Comparison of ENCODE assay signal across 2 cellular contexts in the genomic region with DNA sequence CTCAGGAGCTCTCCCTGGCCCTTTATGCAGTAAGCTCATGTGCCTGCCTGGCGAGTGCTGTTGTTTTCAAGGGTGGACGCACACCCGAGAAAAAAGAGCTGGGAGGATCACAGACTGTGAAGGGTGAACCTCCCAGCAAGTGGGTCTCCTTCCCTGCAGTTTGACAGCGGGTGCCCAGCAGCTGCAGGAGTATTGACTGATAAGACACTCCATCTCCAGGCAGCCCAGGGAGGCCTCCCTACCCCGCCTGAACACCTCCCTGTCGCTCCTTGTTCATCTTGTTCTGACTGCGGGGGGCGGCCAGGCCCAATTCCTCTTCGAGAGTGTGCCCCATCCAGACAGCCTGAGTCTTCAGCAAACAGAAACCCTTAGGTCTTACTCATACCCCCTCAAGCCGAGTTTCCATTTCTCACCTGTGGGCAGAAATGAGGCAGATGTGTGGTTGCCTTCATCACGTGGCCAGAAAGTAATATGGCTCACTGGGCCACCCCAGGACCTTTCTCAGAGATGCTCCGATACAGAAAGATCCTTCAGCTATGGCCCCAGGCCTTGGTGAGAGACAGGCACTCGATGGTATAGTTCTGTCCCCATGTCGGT.
TF ChIP-seq lines count a peak whose summit lies in the region.

No MANE protein-coding gene starts in this region.

TF ChIP-seq in IMR-90, 13 proteins besides CTCF, POLR2A, EP300 and RAD21:
- TF ChIP-seq NFE2L2 (IDR thresholded peaks at IDR 0.05; ENCODE audit: low read depth, low read length) (no peak), FOS (IDR thresholded peaks at IDR 0.05; ENCODE audit: low read depth, low read length) (no peak), CHD1 (IDR thresholded peaks at IDR 0.05; ENCODE audit: low read depth, low read length) (no peak), MAFK (IDR thresholded peaks at IDR 0.05; ENCODE audit: low read depth, low read length) (no peak), RFX5 (IDR thresholded peaks at IDR 0.05; ENCODE audit: low read depth, low read length) (no peak), SMC3 (IDR thresholded peaks at IDR 0.05; ENCODE audit: low read depth, low read length) (no peak), RCOR1 (IDR thresholded peaks at IDR 0.05; ENCODE audit: insufficient replicate concordance, low read length) (no peak)
- TF ChIP-seq, protein P1, sequence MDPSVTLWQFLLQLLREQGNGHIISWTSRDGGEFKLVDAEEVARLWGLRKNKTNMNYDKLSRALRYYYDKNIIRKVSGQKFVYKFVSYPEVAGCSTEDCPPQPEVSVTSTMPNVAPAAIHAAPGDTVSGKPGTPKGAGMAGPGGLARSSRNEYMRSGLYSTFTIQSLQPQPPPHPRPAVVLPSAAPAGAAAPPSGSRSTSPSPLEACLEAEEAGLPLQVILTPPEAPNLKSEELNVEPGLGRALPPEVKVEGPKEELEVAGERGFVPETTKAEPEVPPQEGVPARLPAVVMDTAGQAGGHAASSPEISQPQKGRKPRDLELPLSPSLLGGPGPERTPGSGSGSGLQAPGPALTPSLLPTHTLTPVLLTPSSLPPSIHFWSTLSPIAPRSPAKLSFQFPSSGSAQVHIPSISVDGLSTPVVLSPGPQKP (IDR thresholded peaks at IDR 0.05; ENCODE audit: borderline replicate concordance, low read depth, low read length): no peak
- TF ChIP-seq, protein P2, sequence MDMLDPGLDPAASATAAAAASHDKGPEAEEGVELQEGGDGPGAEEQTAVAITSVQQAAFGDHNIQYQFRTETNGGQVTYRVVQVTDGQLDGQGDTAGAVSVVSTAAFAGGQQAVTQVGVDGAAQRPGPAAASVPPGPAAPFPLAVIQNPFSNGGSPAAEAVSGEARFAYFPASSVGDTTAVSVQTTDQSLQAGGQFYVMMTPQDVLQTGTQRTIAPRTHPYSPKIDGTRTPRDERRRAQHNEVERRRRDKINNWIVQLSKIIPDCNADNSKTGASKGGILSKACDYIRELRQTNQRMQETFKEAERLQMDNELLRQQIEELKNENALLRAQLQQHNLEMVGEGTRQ (IDR thresholded peaks at IDR 0.05; ENCODE audit: low read depth, low read length): no peak
TF ChIP-seq in IMR-90: peak in this region for 0.

TF ChIP-seq in GM12878, 131 proteins besides CTCF, POLR2A, EP300 and RAD21:
- TF ChIP-seq MYB (IDR thresholded peaks at IDR 0.05; ENCODE audit: borderline replicate concordance, low read depth, low read length) (no peak), SUZ12 (IDR thresholded peaks at IDR 0.05; ENCODE audit: unreplicated experiment) (no peak), BMI1 (IDR thresholded peaks at IDR 0.05; ENCODE audit: borderline replicate concordance) (no peak), CUX1 (IDR thresholded peaks at IDR 0.05; ENCODE audit: insufficient replicate concordance, low read depth, low read length) (no peak), REST (IDR thresholded peaks at IDR 0.05; ENCODE audit: low read depth, low read length) (no peak), LARP7 (IDR thresholded peaks at IDR 0.05) (no peak), SPI1 (IDR thresholded peaks at IDR 0.05; ENCODE audit: borderline replicate concordance, insufficient read depth, low read depth, low read length) (no peak), GABPA (IDR thresholded peaks at IDR 0.05; ENCODE audit: low read depth) (no peak), SMAD5 (IDR thresholded peaks at IDR 0.05; ENCODE audit: low read depth) (no peak), RCOR1 (conservative IDR thresholded peaks at IDR 0.05; ENCODE audit: low read depth, low read length) (no peak), CBX3 (IDR thresholded peaks at IDR 0.05; ENCODE audit: borderline replicate concordance, low read depth) (no peak), ZSCAN29 (IDR thresholded peaks at IDR 0.05) (no peak), GATAD2B (conservative IDR thresholded peaks at IDR 0.05; ENCODE audit: low read depth) (no peak)
- TF ChIP-seq, protein P3, sequence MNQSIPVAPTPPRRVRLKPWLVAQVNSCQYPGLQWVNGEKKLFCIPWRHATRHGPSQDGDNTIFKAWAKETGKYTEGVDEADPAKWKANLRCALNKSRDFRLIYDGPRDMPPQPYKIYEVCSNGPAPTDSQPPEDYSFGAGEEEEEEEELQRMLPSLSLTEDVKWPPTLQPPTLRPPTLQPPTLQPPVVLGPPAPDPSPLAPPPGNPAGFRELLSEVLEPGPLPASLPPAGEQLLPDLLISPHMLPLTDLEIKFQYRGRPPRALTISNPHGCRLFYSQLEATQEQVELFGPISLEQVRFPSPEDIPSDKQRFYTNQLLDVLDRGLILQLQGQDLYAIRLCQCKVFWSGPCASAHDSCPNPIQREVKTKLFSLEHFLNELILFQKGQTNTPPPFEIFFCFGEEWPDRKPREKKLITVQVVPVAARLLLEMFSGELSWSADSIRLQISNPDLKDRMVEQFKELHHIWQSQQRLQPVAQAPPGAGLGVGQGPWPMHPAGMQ (IDR thresholded peaks at IDR 0.05; ENCODE audit: borderline replicate concordance): no peak
- TF ChIP-seq, protein P4, sequence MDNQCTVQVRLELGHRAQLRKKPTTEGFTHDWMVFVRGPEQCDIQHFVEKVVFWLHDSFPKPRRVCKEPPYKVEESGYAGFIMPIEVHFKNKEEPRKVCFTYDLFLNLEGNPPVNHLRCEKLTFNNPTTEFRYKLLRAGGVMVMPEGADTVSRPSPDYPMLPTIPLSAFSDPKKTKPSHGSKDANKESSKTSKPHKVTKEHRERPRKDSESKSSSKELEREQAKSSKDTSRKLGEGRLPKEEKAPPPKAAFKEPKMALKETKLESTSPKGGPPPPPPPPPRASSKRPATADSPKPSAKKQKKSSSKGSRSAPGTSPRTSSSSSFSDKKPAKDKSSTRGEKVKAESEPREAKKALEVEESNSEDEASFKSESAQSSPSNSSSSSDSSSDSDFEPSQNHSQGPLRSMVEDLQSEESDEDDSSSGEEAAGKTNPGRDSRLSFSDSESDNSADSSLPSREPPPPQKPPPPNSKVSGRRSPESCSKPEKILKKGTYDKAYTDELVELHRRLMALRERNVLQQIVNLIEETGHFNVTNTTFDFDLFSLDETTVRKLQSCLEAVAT (IDR thresholded peaks at IDR 0.05): no peak
